In the genomic region with DNA sequence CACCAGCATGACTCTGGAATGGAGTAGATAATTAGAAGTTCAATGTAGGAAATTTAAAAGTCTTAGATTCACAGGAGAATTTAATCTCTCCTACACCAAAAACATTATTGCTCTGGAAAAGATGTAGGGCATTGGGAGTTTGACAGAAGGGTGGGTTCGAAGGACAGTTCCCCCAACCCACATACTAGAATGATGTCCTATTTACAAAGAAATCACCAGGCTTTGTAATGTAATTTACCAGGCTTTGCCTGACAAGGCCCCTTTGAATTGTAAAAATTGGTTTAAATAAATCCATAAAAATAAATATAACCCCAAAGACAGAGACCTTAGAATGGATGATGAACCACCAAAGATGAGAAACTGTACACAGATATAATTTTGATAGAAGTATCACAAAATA, we compare ENCODE assay signal across 17 cellular contexts.
A peak's percentile ranks its signal among the peaks of the same experiment; 100 is the strongest.
DNase-seq lines count a peak whose midpoint lies in the region; ATAC-seq and TF ChIP-seq lines count a peak whose summit lies in the region.
"Had no signal": no experiment of that assay in that cellular context is flagged by ENCODE, and none has a peak within 500 bp of the region (broad histone marks: within the 10 kb centered on the region; RNA-seq: fewer than 3 reads in every experiment).

No MANE protein-coding gene starts in this region.

- H3K9me3 Mint-ChIP-seq in H9 = no peaks in the 10 kb centered on the region

- no peaks in the 10 kb centered on the region; the same call in 1 of the 2 replicates for H3K27me3 Mint-ChIP-seq in H9 (ENCODE audit: low read depth)
- H3K27me3 Mint-ChIP-seq: B cell had no signal

- H2BK12ac ChIP-seq in H9 (ENCODE audit: insufficient read length, low read depth, low read length) = no peak overlapping the region

- H3K14ac ChIP-seq in H9 (ENCODE audit: insufficient read depth, low read length) = no peak overlapping the region

- no peaks in the 10 kb centered on the region for H3K79me2 ChIP-seq in H9 (ENCODE audit: insufficient read depth, low read length)

- no peak overlapping the region for H3K18ac ChIP-seq in H9 (ENCODE audit: insufficient read length, low read depth, low read length)

- H3K4me2 ChIP-seq in H9 (ENCODE audit: insufficient read depth, insufficient read length, low read length) = no peak overlapping the region
- H3K4me2 ChIP-seq: BLaER1 treated with 17β-estradiol and CSF1 and Interleukin-3, amounts not matched to agents 10 nM and 100 nM had no signal

- H4K20me1 ChIP-seq in H9 (ENCODE audit: control insufficient read depth, insufficient read depth, insufficient read length) = no peaks in the 10 kb centered on the region
- H4K20me1 ChIP-seq: BLaER1 treated with 17β-estradiol and CSF1 and Interleukin-3, amounts not matched to agents 10 nM and 100 nM had no signal

- no peak overlapping the region for H3K27ac ChIP-seq in H9 (ENCODE audit: insufficient read length, low read depth, low read length)
- peak overlapping the region; percentile 49 for H3K27ac ChIP-seq in iPS-18a (ENCODE audit: low read length)
- H3K27ac ChIP-seq: BLaER1 treated with 17β-estradiol and CSF1 and Interleukin-3, amounts not matched to agents 10 nM and 100 nM had no signal

- H3K36me3 ChIP-seq in NT2/D1 (ENCODE audit: insufficient read depth, insufficient read length, low read length) (no peaks in the 10 kb centered on the region), iPS-18a (ENCODE audit: control insufficient read depth, low read depth, low read length) (no peaks in the 10 kb centered on the region)
- H3K36me3 ChIP-seq: BLaER1 treated with 17β-estradiol and CSF1 and Interleukin-3, amounts not matched to agents 10 nM and 100 nM had no signal

- no peak overlapping the region for H2BK5ac ChIP-seq in H9 (ENCODE audit: insufficient read length, low read length)

- no peak overlapping the region for H3K4me3 Mint-ChIP-seq in H9
- H3K4me3 Mint-ChIP-seq: B cell; CD8-positive, alpha-beta T cell; HFFc6 had no signal

- H4K5ac ChIP-seq in H9 (ENCODE audit: insufficient read length, low read depth, low read length) = no peak overlapping the region

- H3K56ac ChIP-seq in H9 (ENCODE audit: insufficient read length, low read depth, low read length) = no peak overlapping the region

- H3K4me1 Mint-ChIP-seq in H9 = peaks cover 17 to 19% of the 10 kb centered on the region in 2 experiments
- H3K4me1 Mint-ChIP-seq: B cell had no signal

- H3K9me3 ChIP-seq in H9 (ENCODE audit: control insufficient read depth, low read depth, low read length) = no peaks in the 10 kb centered on the region
- no peaks in the 10 kb centered on the region for H3K9me3 ChIP-seq in NT2/D1 (ENCODE audit: insufficient read depth, low read length)
- H3K9me3 ChIP-seq in iPS-18a (ENCODE audit: control insufficient read depth, low read depth, low read length) = no peaks in the 10 kb centered on the region
- H3K9me3 ChIP-seq: BLaER1 treated with 17β-estradiol and CSF1 and Interleukin-3, amounts not matched to agents 10 nM and 100 nM had no signal

- H3K4ac ChIP-seq in H9 (ENCODE audit: low read depth, low read length) = no peak overlapping the region

- H3K23ac ChIP-seq in H9 (ENCODE audit: insufficient read length, low read depth, low read length) = no peak overlapping the region

- no peaks in the 10 kb centered on the region for H3K27me3 ChIP-seq in H9 (ENCODE audit: insufficient read depth, low read length)
- H3K27me3 ChIP-seq in NT2/D1 (ENCODE audit: insufficient read depth, insufficient read length) = no peaks in the 10 kb centered on the region
- no peaks in the 10 kb centered on the region for H3K27me3 ChIP-seq in iPS-18a (ENCODE audit: control insufficient read depth, insufficient read depth, low read length)
- H3K27me3 ChIP-seq: BLaER1 treated with 17β-estradiol and CSF1 and Interleukin-3, amounts not matched to agents 10 nM and 100 nM had no signal

- DNase-seq in H9 (no peak), NT2/D1 (ENCODE audit: low read depth, low spot score) (peak; percentile 8), DMS 273 (lab: John Stamatoyannopoulos, UW; ENCODE audit: unreplicated experiment) (no peak), NCI-H345 treated with DMSO at 0.1 percent for 48 hours (lab: John Stamatoyannopoulos, UW; ENCODE audit: unreplicated experiment) (no peak), anterior cingulate cortex (lab: John Stamatoyannopoulos, UW) (no peak)
- DNase-seq: Calu3; CD8-positive, alpha-beta T cell; DMS 273 treated with DMSO at 0.1 percent for 48 hours; DMS53; DND-41; EL; HFFc6 had no signal

- H3T11ph ChIP-seq in H9 (ENCODE audit: low read length) = no peak overlapping the region

- H3K36me3 Mint-ChIP-seq in H9 (ENCODE audit: insufficient read depth in 1 of 3, low read depth in 3 of 3) = no peaks in the 10 kb centered on the region
- H3K36me3 Mint-ChIP-seq: CD8-positive, alpha-beta T cell had no signal

- no CpG with 5 or more reads among the region's 1 CpG for WGBS in H9 (ENCODE audit: extremely low coverage, insufficient read length, low lambda C conversion rate)

- H4K8ac ChIP-seq in H9 (replicated peaks; ENCODE audit: insufficient read length, low read depth, low read length) = no peak overlapping the region

- H2BK15ac ChIP-seq in H9 (ENCODE audit: low read depth, low read length) = no peak overlapping the region

- H4K91ac ChIP-seq in H9 (ENCODE audit: insufficient read length, low read depth, low read length) = no peak overlapping the region

- H3K9ac ChIP-seq in H9 (ENCODE audit: extremely low read depth, insufficient read length, low read length) (no peak overlapping the region), NT2/D1 (ENCODE audit: insufficient read length, low read depth) (no peak overlapping the region), iPS-18a (ENCODE audit: low read length) (no peak overlapping the region)
- H3K9ac ChIP-seq: BLaER1 treated with 17β-estradiol and CSF1 and Interleukin-3, amounts not matched to agents 10 nM and 100 nM had no signal

- ATAC-seq in HG02759 (IDR thresholded peaks at IDR 0.05; ENCODE audit: unreplicated experiment) = no peak
- ATAC-seq: CD8-positive, alpha-beta T cell; HCT116 had no signal

- H2BK120ac ChIP-seq in H9 (ENCODE audit: low read depth, low read length, poor library complexity, severe bottlenecking) = no peak overlapping the region

- H3K4me3 ChIP-seq in NT2/D1 (ENCODE audit: insufficient read length, low read depth) (no peak overlapping the region), iPS-18a (ENCODE audit: low read length) (peak overlapping the region; percentile 36)
- H3K4me3 ChIP-seq: BLaER1 treated with 17β-estradiol and CSF1 and Interleukin-3, amounts not matched to agents 10 nM and 100 nM had no signal

- peak overlapping the region; percentile 7 to 65 (median 19); a peak in 1 of 7 replicates for H3K27ac Mint-ChIP-seq in H9
- H3K27ac Mint-ChIP-seq: B cell; CD8-positive, alpha-beta T cell; HFFc6 had no signal

- no peak overlapping the region for H2AK5ac ChIP-seq in H9 (ENCODE audit: insufficient read length, low read length)

- H3K23me2 ChIP-seq in H9 (ENCODE audit: insufficient read length, low read depth, low read length, poor library complexity, severe bottlenecking) = no peaks in the 10 kb centered on the region

- H3K4me1 ChIP-seq in H9 (ENCODE audit: insufficient read depth, low read length) (peaks cover 7% of the 10 kb centered on the region), NT2/D1 (ENCODE audit: insufficient read depth, insufficient read length) (no peaks in the 10 kb centered on the region), iPS-18a (ENCODE audit: control insufficient read depth, low read depth, low read length) (peaks cover 20% of the 10 kb centered on the region)
- H3K4me1 ChIP-seq: BLaER1 treated with 17β-estradiol and CSF1 and Interleukin-3, amounts not matched to agents 10 nM and 100 nM had no signal

- H2BK20ac ChIP-seq in H9 (ENCODE audit: low read depth, low read length, poor library complexity, severe bottlenecking) = no peak overlapping the region

- TF ChIP-seq CTCF in H9 (conservative IDR thresholded peaks at IDR 0.05) = no peak

- H3K79me1 ChIP-seq in H9 (ENCODE audit: insufficient read depth, low read depth, low read length, poor library complexity, severe bottlenecking) = no peaks in the 10 kb centered on the region

- no peak overlapping the region for H2AFZ ChIP-seq in H9 (ENCODE audit: low read length)
